Comparison of ENCODE assay signal across 12 cellular contexts in genomic region chr5:14218897-14219573, GRCh38.
DNase-seq lines count a peak whose midpoint lies in the region; FAIRE-seq and TF ChIP-seq lines count a peak whose summit lies in the region.
"Had no signal": no experiment of that assay in that cellular context is flagged by ENCODE, and none has a peak within 500 bp of the region (broad histone marks: within the 10 kb centered on the region; RNA-seq: fewer than 3 reads in every experiment).

No MANE protein-coding gene starts in this region.

- H3K9me3 ChIP-seq in skeletal muscle satellite cell (replicated peaks; ENCODE audit: low read length) = no peaks in the 10 kb centered on the region
- H3K9me3 ChIP-seq: body of pancreas, suprapubic skin had no signal

- H3K36me3 ChIP-seq in skeletal muscle satellite cell (ENCODE audit: insufficient read depth, low read length) = peaks cover 25% of the 10 kb centered on the region
- H3K36me3 ChIP-seq: suprapubic skin had no signal

- H3K9ac ChIP-seq in skeletal muscle satellite cell (ENCODE audit: low read depth, low read length) = peak overlapping the region; percentile 27

- DNase-seq in HTR-8/SVneo (ENCODE audit: insufficient read length, low spot score) = no peak
- peak; percentile 75 for DNase-seq in astrocyte of the spinal cord (ENCODE audit: low read depth, low spot score)
- peak; percentile 42 for DNase-seq in islet precursor cell
- DNase-seq in dermis blood vessel endothelial cell = no peak
- no peak for DNase-seq in NOMO-1 treated with dmso at 0.1 percent for 144 hours (lab: John Stamatoyannopoulos, UW; ENCODE audit: unreplicated experiment)
- DNase-seq in SIG-M5 (lab: John Stamatoyannopoulos, UW) = no peak
- DNase-seq in stimulated activated CD4-positive, alpha-beta T cell treated with anti-CD3 and anti-CD28 coated beads, Interleukin-1b, Interleukin-23, amount 100 ng/mL, for 48 hours = no peak
- DNase-seq: body of pancreas, T-helper 1 cell had no signal

- peak; percentile 28 for FAIRE-seq in HTR-8/SVneo (lab: Jason Lieb, UNC)
- FAIRE-seq: GM12892 had no signal

- peaks cover 76% of the 10 kb centered on the region for H3K4me1 ChIP-seq in skeletal muscle satellite cell (ENCODE audit: control insufficient read depth, insufficient read depth, low read length)

- H3K4me2 ChIP-seq in skeletal muscle satellite cell (ENCODE audit: low read length) = peak overlapping the region; percentile 57

- H3K4me3 ChIP-seq in astrocyte of the spinal cord (ENCODE audit: low read depth, low read length) (no peak overlapping the region), skeletal muscle satellite cell (ENCODE audit: low read length) (no peak overlapping the region)
- H3K4me3 ChIP-seq: body of pancreas, suprapubic skin had no signal

- no peaks in the 10 kb centered on the region for H3K27me3 ChIP-seq in skeletal muscle satellite cell (ENCODE audit: control insufficient read depth, insufficient read depth, low read length)
- H3K27me3 ChIP-seq: body of pancreas, suprapubic skin had no signal

- TF ChIP-seq CTCF in astrocyte of the spinal cord (IDR thresholded peaks at IDR 0.05; ENCODE audit: low read depth, low read length) = no peak

- in situ Hi-C loops in astrocyte of the spinal cord (cut with HindIII; ENCODE audit: low sequenced_read_pairs) = no loop called here

Comparison
In these comparisons a context has a peak if more than half of its experiments do, and no peak if none do; other contexts are left out.
1. DNase-seq: peak in astrocyte of the spinal cord (single experiment) and islet precursor cell (single experiment); none in HTR-8/SVneo (single experiment), dermis blood vessel endothelial cell (single experiment), NOMO-1 treated with dmso at 0.1 percent for 144 hours (single experiment), SIG-M5 (single experiment) and stimulated activated CD4-positive, alpha-beta T cell treated with anti-CD3 and anti-CD28 coated beads, Interleukin-1b, Interleukin-23, amount 100 ng/mL, for 48 hours (single experiment).